Comparison of ENCODE assay signal across 14 cellular contexts in the genomic region with DNA sequence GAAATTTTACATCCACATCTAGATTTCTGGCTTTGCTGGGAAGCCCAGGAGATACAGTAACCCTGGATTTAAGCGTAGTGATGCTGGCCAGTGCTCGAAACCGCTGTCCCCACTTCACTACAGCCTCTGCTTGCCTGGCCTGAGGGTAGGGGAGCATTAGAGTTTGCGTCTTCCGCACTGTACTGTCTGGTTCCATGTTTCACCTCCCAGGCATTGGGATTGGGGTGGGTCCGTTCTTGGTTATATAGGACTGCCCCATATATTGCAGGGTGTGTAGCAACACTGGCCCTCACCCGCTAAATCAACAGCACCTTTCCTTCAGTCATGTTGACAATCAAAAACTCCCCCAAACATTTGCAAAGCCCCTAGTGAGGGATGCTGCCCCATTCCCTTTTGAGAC.
A peak's percentile ranks its signal among the peaks of the same experiment; 100 is the strongest.
DNase-seq lines count a peak whose midpoint lies in the region; ATAC-seq and TF ChIP-seq lines count a peak whose summit lies in the region.
"Had no signal": no experiment of that assay in that cellular context is flagged by ENCODE, and none has a peak within 500 bp of the region (broad histone marks: within the 10 kb centered on the region; RNA-seq: fewer than 3 reads in every experiment).

No MANE protein-coding gene starts in this region.

- WGBS in suprapubic skin, result 91% methylated on average over 7 of the region's 7 CpGs

- no peaks in the 10 kb centered on the region for H4K20me1 ChIP-seq in BLaER1 treated with 17β-estradiol and CSF1 and Interleukin-3, amounts not matched to agents 10 nM and 100 nM

- H3K4me2 ChIP-seq in BLaER1 treated with 17β-estradiol and CSF1 and Interleukin-3, amounts not matched to agents 10 nM and 100 nM, result peak overlapping the region; percentile 61 to 84 (median 76)

- TF ChIP-seq POLR2A in breast epithelium (IDR thresholded peaks at IDR 0.05) (no peak), suprapubic skin (IDR thresholded peaks at IDR 0.05) (no peak)

- no peaks in the 10 kb centered on the region for H3K36me3 ChIP-seq in BLaER1 treated with 17β-estradiol and CSF1 and Interleukin-3, amounts not matched to agents 10 nM and 100 nM
- H3K36me3 ChIP-seq in breast epithelium (no peaks in the 10 kb centered on the region), muscle layer of duodenum (ENCODE audit: control insufficient read depth in 1 of 2, insufficient read depth in 2 of 2, low read length in 2 of 2) (no peaks in the 10 kb centered on the region), suprapubic skin (no peaks in the 10 kb centered on the region)
- H3K36me3 ChIP-seq: HAP-1, MG63 had no signal

- DNase-seq in breast epithelium (ENCODE audit: low spot score in 2 of 2) (peak in 1 of 2 donors; percentile 7), suprapubic skin (ENCODE audit: low spot score in 2 of 2) (no peak), NAMALWA (ENCODE audit: low spot score) (no peak), substantia nigra (lab: John Stamatoyannopoulos, UW) (no peak)
- DNase-seq: activated CD4-positive, alpha-beta memory T cell treated with anti-CD3 and anti-CD28 coated beads, Interleukin-2, amount 10 ng/mL, durations not matched to agents 7 days and 5 days; glutamatergic neuron; midbrain; NCI-H774 had no signal

- TF ChIP-seq CTCF in breast epithelium (IDR thresholded peaks at IDR 0.05) (no peak), suprapubic skin (IDR thresholded peaks at IDR 0.05) (no peak)

- H3K27me3 ChIP-seq in BLaER1 treated with 17β-estradiol and CSF1 and Interleukin-3, amounts not matched to agents 10 nM and 100 nM, result no peaks in the 10 kb centered on the region
- H3K27me3 ChIP-seq in breast epithelium, result no peaks in the 10 kb centered on the region
- H3K27me3 ChIP-seq in muscle layer of duodenum (ENCODE audit: low read depth, low read length), result no peaks in the 10 kb centered on the region
- no peaks in the 10 kb centered on the region for H3K27me3 ChIP-seq in suprapubic skin
- H3K27me3 ChIP-seq: MG63 had no signal

- H3K4me3 ChIP-seq in BLaER1 treated with 17β-estradiol and CSF1 and Interleukin-3, amounts not matched to agents 10 nM and 100 nM, result no peak overlapping the region
- H3K4me3 ChIP-seq in breast epithelium (no peak overlapping the region), muscle layer of duodenum (ENCODE audit: low read depth in 1 of 2, low read length in 2 of 2) (no peak overlapping the region), suprapubic skin (no peak overlapping the region)
- H3K4me3 ChIP-seq: HAP-1, MG63 had no signal

- peak overlapping the region in 4 of 11 experiments; percentile 16 to 54 (median 22); a peak in 4 of 22 replicates for H3K9ac ChIP-seq in BLaER1 treated with 17β-estradiol and CSF1 and Interleukin-3, amounts not matched to agents 10 nM and 100 nM

- H3K27ac ChIP-seq in BLaER1 treated with 17β-estradiol and CSF1 and Interleukin-3, amounts not matched to agents 10 nM and 100 nM, result peak overlapping the region in 10 of 11 experiments; percentile 8 to 78 (median 47); a peak in 13 of 22 replicates
- H3K27ac ChIP-seq in breast epithelium (peak overlapping the region; percentile 21 to 80), muscle layer of duodenum (ENCODE audit: low read length) (peak overlapping the region; percentile 87), suprapubic skin (peak overlapping the region; percentile 88), substantia nigra (ENCODE audit: low read depth, low read length, poor library complexity, severe bottlenecking) (no peak overlapping the region)

- intact Hi-C loops in breast epithelium (cut with DNase I; ENCODE audit: low total_unique reads), result no loop called here

- peaks cover 83 to 100% (median 93%) of the 10 kb centered on the region in 10 experiments for H3K4me1 ChIP-seq in BLaER1 treated with 17β-estradiol and CSF1 and Interleukin-3, amounts not matched to agents 10 nM and 100 nM
- H3K4me1 ChIP-seq in breast epithelium (peaks cover 15 to 20% of the 10 kb centered on the region in 2 donors), muscle layer of duodenum (ENCODE audit: control insufficient read depth in 1 of 2, insufficient read depth in 2 of 2, low read length in 2 of 2) (peaks cover 15 to 22% of the 10 kb centered on the region in 2 donors), suprapubic skin (peaks cover 89% of the 10 kb centered on the region)

- peaks cover 0 to 16% (median 7%) of the 10 kb centered on the region in 11 experiments; a peak in 13 of 22 replicates for H3K9me3 ChIP-seq in BLaER1 treated with 17β-estradiol and CSF1 and Interleukin-3, amounts not matched to agents 10 nM and 100 nM (replicated peaks in 1 of 11)
- H3K9me3 ChIP-seq in breast epithelium, result no peaks in the 10 kb centered on the region
- H3K9me3 ChIP-seq in muscle layer of duodenum (ENCODE audit: control insufficient read depth in 1 of 2, low read length in 2 of 2), result no peaks in the 10 kb centered on the region
- no peaks in the 10 kb centered on the region for H3K9me3 ChIP-seq in suprapubic skin
- H3K9me3 ChIP-seq: HAP-1, MG63 had no signal

- no peak for TF ChIP-seq EP300 in suprapubic skin (IDR thresholded peaks at IDR 0.05)

- ATAC-seq in GM18520 (IDR thresholded peaks at IDR 0.05; ENCODE audit: unreplicated experiment) (no peak), HG02798 (IDR thresholded peaks at IDR 0.05; ENCODE audit: poor library complexity, unreplicated experiment) (no peak)
